Comparison of ENCODE assay signal across 1 cellular context in genomic region chr7:7554647-7555575, GRCh38.
TF ChIP-seq lines count a peak whose summit lies in the region.

No MANE protein-coding gene starts in this region.

TF ChIP-seq in K562, 482 proteins besides CTCF, POLR2A, EP300 and RAD21 (continued from another document):
- no peak for TF ChIP-seq MGA (IDR thresholded peaks at IDR 0.05)
- TF ChIP-seq SOX6 (IDR thresholded peaks at IDR 0.05), result peak; percentile 16; the same call in 1 of the 2 replicates
- peak; percentile 93 for TF ChIP-seq NFIC (IDR thresholded peaks at IDR 0.05)
- peak; percentile 80 for TF ChIP-seq ZBTB40 (IDR thresholded peaks at IDR 0.05)
- TF ChIP-seq ZBTB40 (CRISPR knock-in tag; IDR thresholded peaks at IDR 0.05), result no peak
- TF ChIP-seq ZEB2 (IDR thresholded peaks at IDR 0.05), result no peak
- TF ChIP-seq PRDM10 (IDR thresholded peaks at IDR 0.05; ENCODE audit: partially characterized antibody), result no peak
